ENCODE assay signal across 12 cellular contexts in genomic region chr2:39523308-39524044, GRCh38.
DNase-seq lines count a peak whose midpoint lies in the region; ATAC-seq, FAIRE-seq and TF ChIP-seq lines count a peak whose summit lies in the region.
"Had no signal": no experiment of that assay in that cellular context is flagged by ENCODE, and none has a peak within 500 bp of the region (broad histone marks: within the 10 kb centered on the region; RNA-seq: fewer than 3 reads in every experiment).

No MANE protein-coding gene starts in this region.

- H3K4me1 ChIP-seq in tibial artery, result peaks cover 0 to 35% (median 8%) of the 10 kb centered on the region in 4 donors
- H3K4me1 ChIP-seq: prostate gland had no signal

- no peaks in the 10 kb centered on the region for H3K27me3 ChIP-seq in tibial artery

- TF ChIP-seq CTCF in astrocyte of the cerebellum (IDR thresholded peaks at IDR 0.05; ENCODE audit: low read depth, low read length, missing control alignments) (no peak), tibial artery (IDR thresholded peaks at IDR 0.05) (no peak)

- ATAC-seq in HG03571 (IDR thresholded peaks at IDR 0.05; ENCODE audit: unreplicated experiment), result no peak
- no peak for ATAC-seq in HG02884 (IDR thresholded peaks at IDR 0.05; ENCODE audit: unreplicated experiment)

- in situ Hi-C loops in ACHN (cut with HindIII; ENCODE audit: low pct_ligation_motif_present, low pct_unique_long_range_greater_than_20kb, low sequenced_read_pairs), result no loop called here
- in situ Hi-C loops in astrocyte of the cerebellum (cut with HindIII; ENCODE audit: low sequenced_read_pairs), result no loop called here

- intact Hi-C loops in tibial artery (cut with DNase I; ENCODE audit: low total_unique reads), result no loop called here

- peak; percentile 59 for FAIRE-seq in HTR-8/SVneo (lab: Jason Lieb, UNC)

- DNase-seq in ACHN (peak; percentile 57), HTR-8/SVneo (ENCODE audit: insufficient read length, low spot score) (peak; percentile 82), astrocyte of the cerebellum (ENCODE audit: low read depth) (peak; percentile 83), iPS-NIHi11 (ENCODE audit: low spot score) (peak; percentile 38), tibial artery (no peak)
- no peak for DNase-seq in activated naive CD4-positive, alpha-beta T cell (lab: John Stamatoyannopoulos, UW)
- DNase-seq: activated CD8-positive, alpha-beta memory T cell treated with anti-CD3 and anti-CD28 coated beads, Interleukin-2, amount 50 U/mL, for 4 hours; CD4-positive, alpha-beta memory T cell; NCI-H187 treated with DMSO at 0.1 percent for 48 hours had no signal

- no peaks in the 10 kb centered on the region for H3K36me3 ChIP-seq in tibial artery
- H3K36me3 ChIP-seq: prostate gland had no signal

- H3K9me3 ChIP-seq in tibial artery, result no peaks in the 10 kb centered on the region
- H3K9me3 ChIP-seq: prostate gland had no signal

- H3K27ac ChIP-seq in tibial artery, result peak overlapping the region in 1 of 2 donors; percentile 26

- no peak overlapping the region for H3K4me3 ChIP-seq in astrocyte of the cerebellum (ENCODE audit: low read depth, low read length)
- H3K4me3 ChIP-seq in tibial artery, result no peak overlapping the region
- H3K4me3 ChIP-seq: prostate gland had no signal

Comparison
In these comparisons a context has a peak if more than half of its experiments do, and no peak if none do; other contexts are left out.
1. DNase-seq: peak in ACHN (single experiment), HTR-8/SVneo (single experiment), astrocyte of the cerebellum (single experiment) and iPS-NIHi11 (single experiment); none in tibial artery (0 of 2) and activated naive CD4-positive, alpha-beta T cell (0 of 4).